7 cellular contexts compared by ENCODE assay signal in the genomic region with DNA sequence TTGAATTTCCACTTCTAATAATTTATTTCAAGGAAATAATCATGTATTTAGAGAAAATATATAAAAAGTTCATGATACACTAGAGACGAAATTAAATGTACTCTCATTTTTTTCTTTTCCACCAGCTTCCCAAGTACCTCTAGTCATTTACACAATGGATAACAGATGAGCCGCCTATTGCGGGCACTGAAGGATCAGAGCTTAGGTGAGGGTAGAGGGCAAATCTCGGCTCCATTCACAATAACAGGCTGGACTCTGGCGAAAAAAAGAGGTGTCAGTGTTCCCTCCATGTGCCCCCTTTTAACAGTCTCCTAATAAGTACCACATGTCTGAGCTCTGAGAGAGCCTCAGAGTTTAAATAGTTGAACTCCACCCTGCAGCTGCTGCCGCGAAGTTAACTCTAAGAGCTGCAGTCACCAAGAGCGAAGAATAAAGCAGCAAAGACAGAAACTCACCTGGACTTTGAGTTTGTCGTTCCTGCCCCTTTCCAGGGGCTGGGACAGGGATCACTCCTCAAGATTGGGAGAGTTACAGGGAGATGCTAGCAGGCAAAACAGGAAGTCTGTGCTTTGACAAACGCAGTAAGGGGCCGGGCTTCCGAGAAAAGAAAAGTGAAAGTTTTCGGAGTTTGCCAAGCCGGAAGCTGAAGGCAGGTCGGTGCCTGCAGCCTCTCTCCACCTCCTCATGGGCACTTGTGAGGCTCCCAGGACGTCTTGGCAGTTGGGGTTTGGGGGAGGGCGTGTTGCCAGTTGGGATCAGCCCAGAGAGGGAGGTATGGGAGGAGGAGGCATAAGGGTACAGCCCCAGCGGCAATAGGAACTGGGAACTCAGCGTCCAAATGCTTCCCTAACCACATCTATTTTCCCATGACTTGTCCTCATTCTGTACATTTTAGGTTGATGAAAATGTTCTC. TPM values are rescaled to one million over a fixed set of nuclear protein-coding genes. Genes with fewer than 3 reads are reported as not detected.
DNase-seq lines count a peak whose midpoint lies in the region; ATAC-seq and FAIRE-seq lines count a peak whose summit lies in the region.

A gene (minus strand): TSS at position 566 of the 913 bp plus-strand sequence. CDS start 3,057 bp downstream, outside the sequence.

- peak within 1 kb of the TSS; percentile 96 for H3K4me3 ChIP-seq in effector memory CD4-positive, alpha-beta T cell (ENCODE audit: insufficient read depth, low read depth, low read length, poor library complexity, severe bottlenecking)

- POLR2A ChIA-PET in activated CD8-positive, alpha-beta T cell treated with anti-CD3 and anti-CD28 coated beads, Interleukin-2, amount 10 ng/mL, durations not matched to agents 7 days and 5 days (lab: Charles Lee), result interaction anchor here (0.6 to 6.5 kb wide), 22 partner anchors 9 to 412 kb away, joined by 3 to 83 read pairs (median 5); a partner anchor contains a TSS

- no peaks in the 10 kb centered on the region for H3K9me3 ChIP-seq in effector memory CD4-positive, alpha-beta T cell (ENCODE audit: control insufficient read depth, low read length)

- CTCF ChIA-PET in activated CD8-positive, alpha-beta T cell treated with anti-CD3 and anti-CD28 coated beads, Interleukin-2, amount 10 ng/mL, durations not matched to agents 7 days and 5 days (lab: Charles Lee), result interaction anchor here (0.9 to 1.6 kb wide), 4 partner anchors 9 to 149 kb away, joined by 3 to 7 read pairs (median 4); a partner anchor contains a TSS

- peaks cover 25% of the 10 kb centered on the region for H3K36me3 ChIP-seq in effector memory CD4-positive, alpha-beta T cell (ENCODE audit: control insufficient read depth, insufficient read depth, low read length)

- peaks cover 59% of the 10 kb centered on the region for H3K36me3 Mint-ChIP-seq in activated CD8-positive, alpha-beta T cell treated with anti-CD3 and anti-CD28 coated beads, Interleukin-2, amount 10 ng/mL, durations not matched to agents 7 days and 5 days (ENCODE audit: low read depth)
- H3K36me3 Mint-ChIP-seq in memory B cell, result peaks cover 26% of the 10 kb centered on the region

- no peak for DNase-seq in GM18507 (ENCODE audit: extremely low spot score, insufficient read length, low read depth)
- peak; percentile 29 for DNase-seq in NCI-H510A (lab: John Stamatoyannopoulos, UW)
- peak; percentile 93 for DNase-seq in activated CD8-positive, alpha-beta T cell treated with anti-CD3 and anti-CD28 coated beads, Interleukin-2, amount 10 ng/mL, durations not matched to agents 7 days and 5 days
- peak; percentile 55 to 73 (median 60) for DNase-seq in effector memory CD4-positive, alpha-beta T cell
- DNase-seq in memory B cell (ENCODE audit: low spot score in 2 of 2), result peak; percentile 63 to 72
- peak; percentile 41 for DNase-seq in stimulated activated CD8-positive, alpha-beta memory T cell treated with anti-CD3 and anti-CD28 coated beads, Interleukin-12 subunit alpha, Interleukin-12 subunit beta, amount 100 ng/mL, for 24 hours (ENCODE audit: extremely low read depth)

- H3K4me1 ChIP-seq in effector memory CD4-positive, alpha-beta T cell (ENCODE audit: control insufficient read depth, insufficient read depth, low read length, poor library complexity, severe bottlenecking), result peaks cover 18% of the 10 kb centered on the region

- H3K4me3 Mint-ChIP-seq in activated CD8-positive, alpha-beta T cell treated with anti-CD3 and anti-CD28 coated beads, Interleukin-2, amount 10 ng/mL, durations not matched to agents 7 days and 5 days, result peak within 1 kb of the TSS; percentile 99
- peak within 1 kb of the TSS; percentile 93 for H3K4me3 Mint-ChIP-seq in memory B cell

- ATAC-seq in HG02870 (IDR thresholded peaks at IDR 0.05; ENCODE audit: unreplicated experiment), result peak; percentile 84
- peak; percentile 93 for ATAC-seq in activated CD8-positive, alpha-beta T cell treated with anti-CD3 and anti-CD28 coated beads, Interleukin-2, amount 10 ng/mL, durations not matched to agents 7 days and 5 days
- peak; percentile 75 for ATAC-seq in memory B cell (ENCODE audit: low read depth)

- peak within 1 kb of the TSS; percentile 96 for H3K27ac Mint-ChIP-seq in activated CD8-positive, alpha-beta T cell treated with anti-CD3 and anti-CD28 coated beads, Interleukin-2, amount 10 ng/mL, durations not matched to agents 7 days and 5 days
- peak within 1 kb of the TSS; percentile 94 for H3K27ac Mint-ChIP-seq in memory B cell

- H3K27me3 ChIP-seq in effector memory CD4-positive, alpha-beta T cell (replicated peaks; ENCODE audit: control insufficient read depth, insufficient read depth, low read length, poor library complexity, severe bottlenecking), result no peaks in the 10 kb centered on the region

- peaks cover 76% of the 10 kb centered on the region for H3K4me1 Mint-ChIP-seq in activated CD8-positive, alpha-beta T cell treated with anti-CD3 and anti-CD28 coated beads, Interleukin-2, amount 10 ng/mL, durations not matched to agents 7 days and 5 days (ENCODE audit: low read depth)
- peaks cover 58% of the 10 kb centered on the region for H3K4me1 Mint-ChIP-seq in memory B cell

- no peaks in the 10 kb centered on the region for H3K27me3 Mint-ChIP-seq in activated CD8-positive, alpha-beta T cell treated with anti-CD3 and anti-CD28 coated beads, Interleukin-2, amount 10 ng/mL, durations not matched to agents 7 days and 5 days (ENCODE audit: low read depth)
- H3K27me3 Mint-ChIP-seq in memory B cell, result no peaks in the 10 kb centered on the region

- peak within 1 kb of the TSS; percentile 77 for H3K27ac ChIP-seq in effector memory CD4-positive, alpha-beta T cell (ENCODE audit: insufficient read depth, low read length, poor library complexity, severe bottlenecking)

- FAIRE-seq in GM18507 (lab: Jason Lieb, UNC), result peak; percentile 99

- no peaks in the 10 kb centered on the region for H3K9me3 Mint-ChIP-seq in activated CD8-positive, alpha-beta T cell treated with anti-CD3 and anti-CD28 coated beads, Interleukin-2, amount 10 ng/mL, durations not matched to agents 7 days and 5 days (ENCODE audit: insufficient read depth)
- no peaks in the 10 kb centered on the region for H3K9me3 Mint-ChIP-seq in memory B cell

RNA-seq across cellular contexts. Expression of the gene that starts here (rescaled TPM):
- total RNA-seq in activated CD8-positive, alpha-beta T cell treated with anti-CD3 and anti-CD28 coated beads, Interleukin-2, amount 10 ng/mL, durations not matched to agents 7 days and 5 days, result 100 to 1,000 TPM; 128 to 135 TPM
